1 cellular context compared by ENCODE assay signal in genomic region chr3:13663781-13664535, GRCh38.
TF ChIP-seq lines count a peak whose summit lies in the region.

No MANE protein-coding gene starts in this region.

TF ChIP-seq in GM23338, 12 proteins besides CTCF, POLR2A, EP300 and RAD21 (continued from another document):
- TF ChIP-seq, protein P1, sequence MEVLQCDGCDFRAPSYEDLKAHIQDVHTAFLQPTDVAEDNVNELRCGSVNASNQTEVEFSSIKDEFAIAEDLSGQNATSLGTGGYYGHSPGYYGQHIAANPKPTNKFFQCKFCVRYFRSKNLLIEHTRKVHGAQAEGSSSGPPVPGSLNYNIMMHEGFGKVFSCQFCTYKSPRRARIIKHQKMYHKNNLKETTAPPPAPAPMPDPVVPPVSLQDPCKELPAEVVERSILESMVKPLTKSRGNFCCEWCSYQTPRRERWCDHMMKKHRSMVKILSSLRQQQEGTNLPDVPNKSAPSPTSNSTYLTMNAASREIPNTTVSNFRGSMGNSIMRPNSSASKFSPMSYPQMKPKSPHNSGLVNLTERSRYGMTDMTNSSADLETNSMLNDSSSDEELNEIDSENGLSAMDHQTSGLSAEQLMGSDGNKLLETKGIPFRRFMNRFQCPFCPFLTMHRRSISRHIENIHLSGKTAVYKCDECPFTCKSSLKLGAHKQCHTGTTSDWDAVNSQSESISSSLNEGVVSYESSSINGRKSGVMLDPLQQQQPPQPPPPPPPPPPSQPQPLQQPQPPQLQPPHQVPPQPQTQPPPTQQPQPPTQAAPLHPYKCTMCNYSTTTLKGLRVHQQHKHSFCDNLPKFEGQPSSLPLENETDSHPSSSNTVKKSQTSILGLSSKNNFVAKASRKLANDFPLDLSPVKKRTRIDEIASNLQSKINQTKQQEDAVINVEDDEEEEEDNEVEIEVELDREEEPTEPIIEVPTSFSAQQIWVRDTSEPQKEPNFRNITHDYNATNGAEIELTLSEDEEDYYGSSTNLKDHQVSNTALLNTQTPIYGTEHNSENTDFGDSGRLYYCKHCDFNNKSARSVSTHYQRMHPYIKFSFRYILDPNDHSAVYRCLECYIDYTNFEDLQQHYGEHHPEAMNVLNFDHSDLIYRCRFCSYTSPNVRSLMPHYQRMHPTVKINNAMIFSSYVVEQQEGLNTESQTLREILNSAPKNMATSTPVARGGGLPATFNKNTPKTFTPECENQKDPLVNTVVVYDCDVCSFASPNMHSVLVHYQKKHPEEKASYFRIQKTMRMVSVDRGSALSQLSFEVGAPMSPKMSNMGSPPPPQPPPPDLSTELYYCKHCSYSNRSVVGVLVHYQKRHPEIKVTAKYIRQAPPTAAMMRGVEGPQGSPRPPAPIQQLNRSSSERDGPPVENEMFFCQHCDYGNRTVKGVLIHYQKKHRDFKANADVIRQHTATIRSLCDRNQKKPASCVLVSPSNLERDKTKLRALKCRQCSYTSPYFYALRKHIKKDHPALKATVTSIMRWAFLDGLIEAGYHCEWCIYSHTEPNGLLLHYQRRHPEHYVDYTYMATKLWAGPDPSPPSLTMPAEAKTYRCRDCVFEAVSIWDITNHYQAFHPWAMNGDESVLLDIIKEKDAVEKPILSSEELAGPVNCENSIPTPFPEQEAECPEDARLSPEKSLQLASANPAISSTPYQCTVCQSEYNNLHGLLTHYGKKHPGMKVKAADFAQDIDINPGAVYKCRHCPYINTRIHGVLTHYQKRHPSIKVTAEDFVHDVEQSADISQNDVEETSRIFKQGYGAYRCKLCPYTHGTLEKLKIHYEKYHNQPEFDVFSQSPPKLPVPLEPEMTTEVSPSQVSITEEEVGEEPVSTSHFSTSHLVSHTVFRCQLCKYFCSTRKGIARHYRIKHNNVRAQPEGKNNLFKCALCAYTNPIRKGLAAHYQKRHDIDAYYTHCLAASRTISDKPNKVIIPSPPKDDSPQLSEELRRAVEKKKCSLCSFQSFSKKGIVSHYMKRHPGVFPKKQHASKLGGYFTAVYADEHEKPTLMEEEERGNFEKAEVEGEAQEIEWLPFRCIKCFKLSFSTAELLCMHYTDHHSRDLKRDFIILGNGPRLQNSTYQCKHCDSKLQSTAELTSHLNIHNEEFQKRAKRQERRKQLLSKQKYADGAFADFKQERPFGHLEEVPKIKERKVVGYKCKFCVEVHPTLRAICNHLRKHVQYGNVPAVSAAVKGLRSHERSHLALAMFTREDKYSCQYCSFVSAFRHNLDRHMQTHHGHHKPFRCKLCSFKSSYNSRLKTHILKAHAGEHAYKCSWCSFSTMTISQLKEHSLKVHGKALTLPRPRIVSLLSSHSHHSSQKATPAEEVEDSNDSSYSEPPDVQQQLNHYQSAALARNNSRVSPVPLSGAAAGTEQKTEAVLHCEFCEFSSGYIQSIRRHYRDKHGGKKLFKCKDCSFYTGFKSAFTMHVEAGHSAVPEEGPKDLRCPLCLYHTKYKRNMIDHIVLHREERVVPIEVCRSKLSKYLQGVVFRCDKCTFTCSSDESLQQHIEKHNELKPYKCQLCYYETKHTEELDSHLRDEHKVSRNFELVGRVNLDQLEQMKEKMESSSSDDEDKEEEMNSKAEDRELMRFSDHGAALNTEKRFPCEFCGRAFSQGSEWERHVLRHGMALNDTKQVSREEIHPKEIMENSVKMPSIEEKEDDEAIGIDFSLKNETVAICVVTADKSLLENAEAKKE (CRISPR knock-in tag; IDR thresholded peaks at IDR 0.05) = no peak
- no peak for TF ChIP-seq CREB1 (CRISPR knock-in tag; IDR thresholded peaks at IDR 0.05; ENCODE audit: low read depth)
